ENCODE assay signal across 17 cellular contexts in genomic region chr2:176284451-176285049, GRCh38.
"Had no signal": no experiment of that assay in that cellular context is flagged by ENCODE, and none has a peak within 500 bp of the region (broad histone marks: within the 10 kb centered on the region; RNA-seq: fewer than 3 reads in every experiment).

No MANE protein-coding gene starts in this region.

- H3K27ac ChIP-seq: colonic mucosa, esophagus muscularis mucosa, gastroesophageal sphincter, neural progenitor cell, right lobe of liver, transverse colon, vagina had no signal

- H3K4me2 ChIP-seq: neural progenitor cell, smooth muscle cell had no signal

- H3K36me3 ChIP-seq: colonic mucosa, esophagus muscularis mucosa, gastroesophageal sphincter, neural progenitor cell, right lobe of liver, transverse colon, vagina had no signal

- DNase-seq: activated CD4-positive, alpha-beta T cell treated with anti-CD3 and anti-CD28 coated beads, Interleukin-2, amount 10 ng/mL, durations not matched to agents 24 days and 14 days; activated CD4-positive, CD25-positive, alpha-beta regulatory T cell; activated CD8-positive, alpha-beta memory T cell treated with anti-CD3 and anti-CD28 coated beads for 24 hours; activated naive CD8-positive, alpha-beta T cell treated with anti-CD3 and anti-CD28 coated beads for 36 hours; amygdala; central memory CD4-positive, alpha-beta T cell; colonic mucosa; islet precursor cell; naive B cell; right lobe of liver; stimulated activated naive CD8-positive, alpha-beta T cell treated with anti-CD3 and anti-CD28 coated beads, Interleukin-15, Interleukin-2, amounts not matched to agents 100 U/mL and 50 U/mL, for 24 hours; transverse colon had no signal

- H3K9me3 ChIP-seq: colonic mucosa, esophagus muscularis mucosa, gastroesophageal sphincter, right lobe of liver, transverse colon, vagina had no signal

- H3K27me3 ChIP-seq: colonic mucosa, esophagus muscularis mucosa, gastroesophageal sphincter, neural progenitor cell, right lobe of liver, transverse colon, vagina had no signal

- H2AFZ ChIP-seq: neural progenitor cell had no signal

- ATAC-seq: gastroesophageal sphincter; right lobe of liver; stimulated activated naive CD8-positive, alpha-beta T cell treated with anti-CD3 and anti-CD28 coated beads, Interleukin-15, Interleukin-2, amounts not matched to agents 100 U/mL and 50 U/mL, for 24 hours had no signal

- H3K4me1 ChIP-seq: colonic mucosa, neural progenitor cell, vagina had no signal

- H3K4me3 ChIP-seq: colonic mucosa, esophagus muscularis mucosa, gastroesophageal sphincter, neural progenitor cell, right lobe of liver, smooth muscle cell, transverse colon, vagina had no signal

- H3K9ac ChIP-seq: neural progenitor cell had no signal
